1 cellular context compared by ENCODE assay signal in genomic region chr4:108620101-108620932, GRCh38.
TF ChIP-seq lines count a peak whose summit lies in the region.

TSS of gene RPL34 (plus strand) at chr4:108620576. CDS start at chr4:108621960, 1,384 bp downstream.

TF ChIP-seq in K562, 482 proteins besides CTCF, POLR2A, EP300 and RAD21 (continued from another document):
- TF ChIP-seq NBN (IDR thresholded peaks at IDR 0.05; ENCODE audit: low read depth) (peak; percentile 57; the same call in 1 of the 2 replicates), HIVEP1 (CRISPR knock-in tag; IDR thresholded peaks at IDR 0.05) (no peak), TFE3 (CRISPR knock-in tag; IDR thresholded peaks at IDR 0.05) (no peak), NFRKB (IDR thresholded peaks at IDR 0.05; ENCODE audit: low read depth) (peak; percentile 87), BRCA1 (IDR thresholded peaks at IDR 0.05) (no peak), BRCA1 (CRISPR knock-in tag; IDR thresholded peaks at IDR 0.05) (no peak), RBM39 (optimal IDR thresholded peaks at IDR 0.05; ENCODE audit: low read depth, low read length) (peak; percentile 91), TSC22D4 (tag; IDR thresholded peaks at IDR 0.05) (no peak), ZNF75A (CRISPR knock-in tag; IDR thresholded peaks at IDR 0.05) (no peak), L3MBTL2 (IDR thresholded peaks at IDR 0.05) (no peak; the same call in 1 of the 2 replicates), MLX (CRISPR knock-in tag; conservative IDR thresholded peaks at IDR 0.05) (no peak), ZNF444 (CRISPR knock-in tag; IDR thresholded peaks at IDR 0.05) (no peak), ZC3H8 (IDR thresholded peaks at IDR 0.05) (no peak), CHAMP1 (IDR thresholded peaks at IDR 0.05) (0 out of 2 replicates have a peak, but pooled peaks have one; percentile 23), ARID3A (IDR thresholded peaks at IDR 0.05; ENCODE audit: borderline replicate concordance, low read depth, low read length) (no peak), ZNF445 (CRISPR knock-in tag; IDR thresholded peaks at IDR 0.05; ENCODE audit: low read depth) (no peak), BACH1 (tag; IDR thresholded peaks at IDR 0.05) (no peak), PTTG1 (tag; IDR thresholded peaks at IDR 0.05; ENCODE audit: low read depth) (no peak), LARP7 (IDR thresholded peaks at IDR 0.05) (0 out of 2 replicates have a peak, but pooled peaks have one; percentile 56), CEBPB (tag; IDR thresholded peaks at IDR 0.05) (peak; percentile 94), NEUROD1 (IDR thresholded peaks at IDR 0.05; ENCODE audit: borderline replicate concordance, low read depth, low read length, partially characterized antibody) (no peak), GABPB2 (CRISPR knock-in tag; conservative IDR thresholded peaks at IDR 0.05) (no peak), ZNF740 (CRISPR knock-in tag; IDR thresholded peaks at IDR 0.05) (no peak), ZNF740 (tag; IDR thresholded peaks at IDR 0.05) (no peak), ZKSCAN3 (CRISPR knock-in tag; IDR thresholded peaks at IDR 0.05) (no peak), ASH1L (IDR thresholded peaks at IDR 0.05; ENCODE audit: borderline replicate concordance, low read depth, partially characterized antibody) (peak; percentile 77), MYC (IDR thresholded peaks at IDR 0.05; ENCODE audit: low read depth, low read length) (peak; percentile 95), MYC (CRISPR knock-in tag; IDR thresholded peaks at IDR 0.05; ENCODE audit: borderline replicate concordance, low read depth) (peak; percentile 80; the same call in 1 of the 2 replicates), NR0B1 (IDR thresholded peaks at IDR 0.05; ENCODE audit: partially characterized antibody) (no peak), FOXA1 (IDR thresholded peaks at IDR 0.05; ENCODE audit: borderline replicate concordance) (no peak), ZNF57 (CRISPR knock-in tag; IDR thresholded peaks at IDR 0.05) (no peak), ILK (tag; IDR thresholded peaks at IDR 0.05; ENCODE audit: borderline replicate concordance, low read depth) (no peak), PHF8 (IDR thresholded peaks at IDR 0.05; ENCODE audit: borderline replicate concordance, low read length) (peak; percentile 97), GTF2E2 (tag; IDR thresholded peaks at IDR 0.05) (peak; percentile 93), KAT7 (CRISPR knock-in tag; IDR thresholded peaks at IDR 0.05; ENCODE audit: borderline replicate concordance) (peak; percentile 32; the same call in 1 of the 2 replicates), NR2F6 (CRISPR knock-in tag; IDR thresholded peaks at IDR 0.05) (no peak), C11orf30 (IDR thresholded peaks at IDR 0.05; ENCODE audit: low read depth) (peak; percentile 36), RFX1 (IDR thresholded peaks at IDR 0.05) (peak; percentile 84), MED1 (CRISPR knock-in tag; IDR thresholded peaks at IDR 0.05; ENCODE audit: borderline replicate concordance) (no peak)
